ENCODE assay signal across 2 cellular contexts in genomic region chr10:132120734-132121510, GRCh38.
TF ChIP-seq lines count a peak whose summit lies in the region.

No MANE protein-coding gene starts in this region.

TF ChIP-seq in GM23338, 12 proteins besides CTCF, POLR2A, EP300 and RAD21 (continued from another document):
- TF ChIP-seq ZNF462 (CRISPR knock-in tag; IDR thresholded peaks at IDR 0.05) = no peak
- TF ChIP-seq STAT1 (IDR thresholded peaks at IDR 0.05; ENCODE audit: unreplicated experiment) = no peak
- no peak for TF ChIP-seq JUNB (IDR thresholded peaks at IDR 0.05; ENCODE audit: unreplicated experiment)
- no peak for TF ChIP-seq POLR2AphosphoS5 (IDR thresholded peaks at IDR 0.05; ENCODE audit: low read depth)
- TF ChIP-seq, protein P1, sequence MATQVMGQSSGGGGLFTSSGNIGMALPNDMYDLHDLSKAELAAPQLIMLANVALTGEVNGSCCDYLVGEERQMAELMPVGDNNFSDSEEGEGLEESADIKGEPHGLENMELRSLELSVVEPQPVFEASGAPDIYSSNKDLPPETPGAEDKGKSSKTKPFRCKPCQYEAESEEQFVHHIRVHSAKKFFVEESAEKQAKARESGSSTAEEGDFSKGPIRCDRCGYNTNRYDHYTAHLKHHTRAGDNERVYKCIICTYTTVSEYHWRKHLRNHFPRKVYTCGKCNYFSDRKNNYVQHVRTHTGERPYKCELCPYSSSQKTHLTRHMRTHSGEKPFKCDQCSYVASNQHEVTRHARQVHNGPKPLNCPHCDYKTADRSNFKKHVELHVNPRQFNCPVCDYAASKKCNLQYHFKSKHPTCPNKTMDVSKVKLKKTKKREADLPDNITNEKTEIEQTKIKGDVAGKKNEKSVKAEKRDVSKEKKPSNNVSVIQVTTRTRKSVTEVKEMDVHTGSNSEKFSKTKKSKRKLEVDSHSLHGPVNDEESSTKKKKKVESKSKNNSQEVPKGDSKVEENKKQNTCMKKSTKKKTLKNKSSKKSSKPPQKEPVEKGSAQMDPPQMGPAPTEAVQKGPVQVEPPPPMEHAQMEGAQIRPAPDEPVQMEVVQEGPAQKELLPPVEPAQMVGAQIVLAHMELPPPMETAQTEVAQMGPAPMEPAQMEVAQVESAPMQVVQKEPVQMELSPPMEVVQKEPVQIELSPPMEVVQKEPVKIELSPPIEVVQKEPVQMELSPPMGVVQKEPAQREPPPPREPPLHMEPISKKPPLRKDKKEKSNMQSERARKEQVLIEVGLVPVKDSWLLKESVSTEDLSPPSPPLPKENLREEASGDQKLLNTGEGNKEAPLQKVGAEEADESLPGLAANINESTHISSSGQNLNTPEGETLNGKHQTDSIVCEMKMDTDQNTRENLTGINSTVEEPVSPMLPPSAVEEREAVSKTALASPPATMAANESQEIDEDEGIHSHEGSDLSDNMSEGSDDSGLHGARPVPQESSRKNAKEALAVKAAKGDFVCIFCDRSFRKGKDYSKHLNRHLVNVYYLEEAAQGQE (IDR thresholded peaks at IDR 0.05; ENCODE audit: unreplicated experiment) = no peak
- no peak for TF ChIP-seq CREB1 (CRISPR knock-in tag; IDR thresholded peaks at IDR 0.05; ENCODE audit: low read depth)
- no peak for TF ChIP-seq NANOG (IDR thresholded peaks at IDR 0.05; ENCODE audit: borderline replicate concordance)
- TF ChIP-seq ZNF331 (CRISPR knock-in tag; IDR thresholded peaks at IDR 0.05; ENCODE audit: low read depth) = no peak
- no peak for TF ChIP-seq EZH2phosphoT487 (IDR thresholded peaks at IDR 0.05; ENCODE audit: unreplicated experiment)

TF ChIP-seq in H1, 55 proteins besides CTCF, POLR2A, EP300 and RAD21 (continued from another document):
- no peak for TF ChIP-seq BRCA1 (IDR thresholded peaks at IDR 0.05; ENCODE audit: low read depth, low read length)
- TF ChIP-seq RBBP5 (IDR thresholded peaks at IDR 0.05; ENCODE audit: borderline replicate concordance, low read depth, low read length) = no peak
- no peak for TF ChIP-seq CREB1 (IDR thresholded peaks at IDR 0.05)
- no peak for TF ChIP-seq BACH1 (IDR thresholded peaks at IDR 0.05; ENCODE audit: low read length)
- TF ChIP-seq SP1 (IDR thresholded peaks at IDR 0.05; ENCODE audit: low read depth, low read length) = no peak
TF ChIP-seq in H1: peak in this region for 0.
